ENCODE assay signal across 13 cellular contexts in the genomic region with DNA sequence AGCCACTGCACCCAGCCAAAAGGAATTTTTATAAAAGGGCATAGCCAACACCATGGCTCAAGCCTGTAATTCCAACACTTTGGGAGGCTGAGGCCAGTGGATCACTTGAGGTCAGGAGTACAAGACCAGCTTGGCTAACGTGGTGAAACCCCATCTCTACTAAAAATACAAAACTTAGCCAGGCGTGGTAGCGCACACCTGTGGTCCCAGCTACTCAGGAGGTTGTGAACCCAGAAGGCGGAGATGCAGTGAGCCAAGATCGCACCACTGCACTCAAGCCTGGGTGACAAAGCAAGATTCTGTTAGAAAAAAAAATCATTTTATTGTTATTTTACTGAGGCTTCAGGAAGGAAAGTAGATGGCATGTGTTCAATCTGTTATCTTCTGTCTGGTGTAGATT.
DNase-seq lines count a peak whose midpoint lies in the region; ATAC-seq and TF ChIP-seq lines count a peak whose summit lies in the region.
"Had no signal": no experiment of that assay in that cellular context is flagged by ENCODE, and none has a peak within 500 bp of the region (broad histone marks: within the 10 kb centered on the region; RNA-seq: fewer than 3 reads in every experiment).

No MANE protein-coding gene starts in this region.

- TF ChIP-seq POLR2A in GM18505 (IDR thresholded peaks at IDR 0.05; ENCODE audit: borderline replicate concordance, extremely low read depth, insufficient read depth, insufficient read length): no peak

- POLR2A ChIA-PET in HEK293T (lab: Yijun Ruan, JAX): no interaction called here

- ATAC-seq in GM18505 (IDR thresholded peaks at IDR 0.05; ENCODE audit: unreplicated experiment) (peak; percentile 65), GM19468 (IDR thresholded peaks at IDR 0.05; ENCODE audit: extremely low read depth, unreplicated experiment) (peak; percentile 65), HG02852 (IDR thresholded peaks at IDR 0.05; ENCODE audit: unreplicated experiment) (peak; percentile 73), HG03558 (IDR thresholded peaks at IDR 0.05; ENCODE audit: extremely low read depth, unreplicated experiment) (peak; percentile 41)
- ATAC-seq: WTC11 had no signal

- DNase-seq in anterior cingulate cortex (lab: John Stamatoyannopoulos, UW) (no peak), SHP77 treated with DMSO at 0.1 percent for 48 hours (lab: John Stamatoyannopoulos, UW) (no peak), HEK293T (ENCODE audit: extremely low spot score) (no peak), HPDE6-E6E7 (ENCODE audit: extremely low spot score) (no peak)
- DNase-seq: activated T-cell treated with anti-CD3 and anti-CD28 coated beads for 4 hours, colonic mucosa, NCI-H146, occipital lobe had no signal

- CTCF ChIA-PET in HEK293T (lab: Yijun Ruan, JAX): no interaction called here

TF ChIP-seq in HEK293T, 16 proteins besides CTCF, POLR2A, EP300 and RAD21:
- TF ChIP-seq ELF4 (IDR thresholded peaks at IDR 0.05) (no peak), CTBP1 (IDR thresholded peaks at IDR 0.05; ENCODE audit: borderline replicate concordance) (no peak), FOXK2 (IDR thresholded peaks at IDR 0.05) (no peak), ZNF384 (IDR thresholded peaks at IDR 0.05) (no peak), L3MBTL2 (conservative IDR thresholded peaks at IDR 0.05) (no peak), TARDBP (IDR thresholded peaks at IDR 0.05) (no peak), LEF1 (IDR thresholded peaks at IDR 0.05; ENCODE audit: borderline replicate concordance) (no peak), FOXM1 (IDR thresholded peaks at IDR 0.05; ENCODE audit: borderline replicate concordance) (no peak), SP1 (IDR thresholded peaks at IDR 0.05) (no peak), NFRKB (IDR thresholded peaks at IDR 0.05) (no peak), ARNT (IDR thresholded peaks at IDR 0.05) (no peak), HDGF (IDR thresholded peaks at IDR 0.05; ENCODE audit: borderline replicate concordance) (no peak), FOXA1 (IDR thresholded peaks at IDR 0.05) (no peak), BHLHE40 (IDR thresholded peaks at IDR 0.05; ENCODE audit: borderline replicate concordance) (no peak), SUZ12 (IDR thresholded peaks at IDR 0.05) (no peak)
- TF ChIP-seq, protein P1, sequence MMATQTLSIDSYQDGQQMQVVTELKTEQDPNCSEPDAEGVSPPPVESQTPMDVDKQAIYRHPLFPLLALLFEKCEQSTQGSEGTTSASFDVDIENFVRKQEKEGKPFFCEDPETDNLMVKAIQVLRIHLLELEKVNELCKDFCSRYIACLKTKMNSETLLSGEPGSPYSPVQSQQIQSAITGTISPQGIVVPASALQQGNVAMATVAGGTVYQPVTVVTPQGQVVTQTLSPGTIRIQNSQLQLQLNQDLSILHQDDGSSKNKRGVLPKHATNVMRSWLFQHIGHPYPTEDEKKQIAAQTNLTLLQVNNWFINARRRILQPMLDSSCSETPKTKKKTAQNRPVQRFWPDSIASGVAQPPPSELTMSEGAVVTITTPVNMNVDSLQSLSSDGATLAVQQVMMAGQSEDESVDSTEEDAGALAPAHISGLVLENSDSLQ (IDR thresholded peaks at IDR 0.05): no peak
